ENCODE assay signal across 23 cellular contexts in genomic region chr1:176494436-176494835, GRCh38. TPM values are rescaled to one million over a fixed set of nuclear protein-coding genes. Genes with fewer than 3 reads are reported as not detected.
A peak's percentile ranks its signal among the peaks of the same experiment; 100 is the strongest.
DNase-seq lines count a peak whose midpoint lies in the region; ATAC-seq and TF ChIP-seq lines count a peak whose summit lies in the region.
"Had no signal": no experiment of that assay in that cellular context is flagged by ENCODE, and none has a peak within 500 bp of the region (broad histone marks: within the 10 kb centered on the region; RNA-seq: fewer than 3 reads in every experiment).

No MANE protein-coding gene starts in this region.

- ATAC-seq in Right ventricle myocardium inferior (peak; percentile 97), left ventricle myocardium superior (peak; percentile 99)
- ATAC-seq: CD8-positive, alpha-beta T cell; HCT116 had no signal

- H3K4me3 ChIP-seq in right atrium auricular region: no peak overlapping the region
- H3K4me3 ChIP-seq in fibroblast of mammary gland (ENCODE audit: control insufficient read depth, low read depth, low read length): no peak overlapping the region
- no peak overlapping the region for H3K4me3 ChIP-seq in testis
- H3K4me3 ChIP-seq in tibial nerve: no peak overlapping the region
- H3K4me3 ChIP-seq: Peyer's patch, SJSA1 had no signal

- 61% methylated on average over 5 of the region's 5 CpGs for WGBS in testis, 2 donors
- WGBS in tibial nerve, 2 donors: 73% methylated on average over 5 of the region's 5 CpGs

- intact Hi-C loops in Right ventricle myocardium inferior (cut with DNase I) (no loop called here), left ventricle myocardium superior (cut with micrococcal nuclease) (no loop called here), testis (cut with DNase I; ENCODE audit: low total_unique reads) (no loop called here)

- no peaks in the 10 kb centered on the region for H3K27me3 ChIP-seq in right atrium auricular region
- H3K27me3 ChIP-seq in testis: no peaks in the 10 kb centered on the region
- no peaks in the 10 kb centered on the region for H3K27me3 ChIP-seq in tibial nerve
- H3K27me3 ChIP-seq: Peyer's patch, SJSA1 had no signal

- H3K27ac ChIP-seq in right atrium auricular region (no peak overlapping the region), testis (no peak overlapping the region), tibial nerve (no peak overlapping the region)
- H3K27ac ChIP-seq: KMS-11, Peyer's patch, SJSA1 had no signal

- TF ChIP-seq POLR2A in testis (IDR thresholded peaks at IDR 0.05) (no peak), tibial nerve (IDR thresholded peaks at IDR 0.05) (no peak)

- H3K9me3 ChIP-seq in right atrium auricular region (no peaks in the 10 kb centered on the region), testis (no peaks in the 10 kb centered on the region), tibial nerve (no peaks in the 10 kb centered on the region)
- H3K9me3 ChIP-seq: Peyer's patch, SJSA1 had no signal

- DNase-seq in Right ventricle myocardium inferior (ENCODE audit: missing footprints): no peak
- no peak for DNase-seq in right atrium auricular region (ENCODE audit: low spot score)
- peak; percentile 50 for DNase-seq in fibroblast of mammary gland (ENCODE audit: low read depth)
- peak; percentile 46 for DNase-seq in left ventricle myocardium superior
- DNase-seq in testis: peak; percentile 17
- DNase-seq in cerebellar nuclear complex (lab: John Stamatoyannopoulos, UW): no peak
- DNase-seq in tibial nerve (ENCODE audit: low spot score in 2 of 2): no peak
- DNase-seq in NCI-H345 treated with DMSO at 0.1 percent for 48 hours (lab: John Stamatoyannopoulos, UW; ENCODE audit: unreplicated experiment): no peak
- DNase-seq: 8988T; C1 segment of cervical spinal cord; CD8-positive, alpha-beta T cell; DMS53; GF-D8; NCI-H1105; NCI-H146; NCI-H2029; NCI-H2227 treated with DMSO at 0.1 percent for 48 hours; NCI-H524; NCI-H774; Peyer's patch had no signal

- TF ChIP-seq CTCF in right atrium auricular region (IDR thresholded peaks at IDR 0.05) (no peak), fibroblast of mammary gland (conservative IDR thresholded peaks at IDR 0.05; ENCODE audit: control insufficient read depth, insufficient read depth, low read depth, low read length) (no peak), testis (IDR thresholded peaks at IDR 0.05) (no peak), tibial nerve (IDR thresholded peaks at IDR 0.05) (no peak)

- no peaks in the 10 kb centered on the region for H3K36me3 ChIP-seq in right atrium auricular region
- H3K36me3 ChIP-seq in testis (ENCODE audit: low read depth, missing control alignments): no peaks in the 10 kb centered on the region
- H3K36me3 ChIP-seq in tibial nerve: no peaks in the 10 kb centered on the region
- H3K36me3 ChIP-seq: Peyer's patch, SJSA1 had no signal

- no peak for TF ChIP-seq EP300 in tibial nerve (IDR thresholded peaks at IDR 0.05)

- H3K4me1 ChIP-seq in right atrium auricular region (no peaks in the 10 kb centered on the region), testis (peaks cover 6% of the 10 kb centered on the region), tibial nerve (no peaks in the 10 kb centered on the region)
- H3K4me1 ChIP-seq: Peyer's patch, SJSA1 had no signal

RNA-seq across cellular contexts. Expression of gene PAPPA2, which starts 31.5 kb away (rescaled TPM):
- total RNA-seq in Right ventricle myocardium inferior (0.35 TPM), right atrium auricular region (1 to 10 TPM in 1 of 2 donors, under 1 TPM in 1; 0.19 to 1.2 TPM), left ventricle myocardium superior (0.45 TPM), testis (1 to 10 TPM; 2.2 TPM), tibial nerve (under 1 TPM; 0.20 to 0.90 (median 0.21) TPM)
- 0.80 TPM for polyA plus RNA-seq in testis (ENCODE audit: insufficient read depth, low read depth, low replicate concordance)
- total RNA-seq: CD8-positive, alpha-beta T cell had no signal

Comparison
In these comparisons a context has a peak if more than half of its experiments do, and no peak if none do; other contexts are left out.
1. DNase-seq: peak in fibroblast of mammary gland (single experiment), left ventricle myocardium superior (single experiment) and testis (single experiment); none in Right ventricle myocardium inferior (single experiment), right atrium auricular region (single experiment), cerebellar nuclear complex (0 of 2), tibial nerve (0 of 2) and NCI-H345 treated with DMSO at 0.1 percent for 48 hours (single experiment).